In the genomic region with DNA sequence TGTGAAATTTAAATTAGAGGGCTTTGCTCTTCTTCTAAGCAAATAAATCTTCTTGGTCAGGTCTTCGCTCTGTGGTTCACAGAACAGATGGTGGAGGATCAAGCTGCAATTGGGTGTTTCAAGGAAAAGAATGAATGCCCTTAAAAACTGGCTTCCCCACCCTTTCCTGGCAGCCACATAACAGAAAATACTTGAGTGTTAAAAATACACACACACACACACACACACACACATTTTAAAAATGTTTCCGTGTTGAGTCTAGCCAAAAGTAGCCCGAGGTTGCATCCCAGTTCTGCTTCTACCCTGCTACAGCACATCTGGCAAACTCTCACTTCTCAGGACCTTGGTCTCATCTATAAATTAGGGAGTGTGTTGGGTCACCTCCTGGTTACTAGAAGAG, we compare ENCODE assay signal across 30 cellular contexts. TPM values are rescaled to one million over a fixed set of nuclear protein-coding genes. Genes with fewer than 3 reads are reported as not detected.
"Had no signal": no experiment of that assay in that cellular context is flagged by ENCODE, and none has a peak within 500 bp of the region (broad histone marks: within the 10 kb centered on the region; RNA-seq: fewer than 3 reads in every experiment).

No MANE protein-coding gene starts in this region.

- H3K4me1 Mint-ChIP-seq: activated CD4-positive, alpha-beta T cell treated with anti-CD3 and anti-CD28 coated beads, Interleukin-2, amount 10 ng/mL, durations not matched to agents 7 days and 5 days; activated naive CD4-positive, alpha-beta T cell treated with anti-CD3 and anti-CD28 coated beads, Interleukin-2, amount 10 ng/mL, durations not matched to agents 7 days and 5 days; activated naive CD8-positive, alpha-beta T cell treated with anti-CD3 and anti-CD28 coated beads, Interleukin-2, amount 10 ng/mL, durations not matched to agents 7 days and 5 days had no signal

- DNase-seq: activated CD4-positive, alpha-beta memory T cell treated with anti-CD3 and anti-CD28 coated beads for 36 hours; activated CD4-positive, alpha-beta T cell treated with anti-CD3 and anti-CD28 coated beads, Interleukin-2, amount 10 ng/mL, durations not matched to agents 7 days and 5 days; activated CD4-positive, CD25-positive, alpha-beta regulatory T cell; activated CD8-positive, alpha-beta memory T cell treated with anti-CD3 and anti-CD28 coated beads for 24 hours; activated gamma-delta T cell treated with Interleukin-2 at 50 U/mL for 16 hours; activated naive CD4-positive, alpha-beta T cell treated with anti-CD3 and anti-CD28 coated beads, Interleukin-2, amount 10 ng/mL, durations not matched to agents 7 days and 5 days; activated naive CD8-positive, alpha-beta T cell treated with anti-CD3 and anti-CD28 coated beads, Interleukin-2, amount 10 ng/mL, durations not matched to agents 7 days and 5 days; activated T-cell treated with anti-CD3 and anti-CD28 coated beads, Interleukin-2, amount 50 U/mL, for 4 hours; aorta; body of pancreas; central memory CD4-positive, alpha-beta T cell; MM.1S; NCI-H1105; NCI-H1436; NCI-H1694 treated with DMSO at 0.1 percent for 48 hours; NCI-H2029 treated with DMSO at 0.1 percent for 48 hours; NCI-H345; NCI-H510A; NCI-H526 treated with DMSO at 0.1 percent for 48 hours; NCI-H82; NK-92 treated with Interleukin-12 subunit alpha and Interleukin-12 subunit beta, amount 100 ng/mL, for 24 hours; OCI-M1; RPMI8226; SJCRH30; SK-N-SH; T-helper 1 cell had no signal

- H3K4me3 Mint-ChIP-seq: activated CD4-positive, alpha-beta memory T cell treated with anti-CD3 and anti-CD28 coated beads for 36 hours; activated CD4-positive, alpha-beta T cell treated with anti-CD3 and anti-CD28 coated beads, Interleukin-2, amount 10 ng/mL, durations not matched to agents 7 days and 5 days; activated naive CD4-positive, alpha-beta T cell treated with anti-CD3 and anti-CD28 coated beads, Interleukin-2, amount 10 ng/mL, durations not matched to agents 7 days and 5 days; activated naive CD8-positive, alpha-beta T cell treated with anti-CD3 and anti-CD28 coated beads, Interleukin-2, amount 10 ng/mL, durations not matched to agents 7 days and 5 days; activated T-cell treated with anti-CD3 and anti-CD28 coated beads, Interleukin-2, amount 50 U/mL, for 4 hours had no signal

- H3K4me1 ChIP-seq: body of pancreas, SJCRH30 had no signal

- H3K9me3 Mint-ChIP-seq: activated CD4-positive, alpha-beta memory T cell treated with anti-CD3 and anti-CD28 coated beads for 36 hours; activated CD4-positive, alpha-beta T cell treated with anti-CD3 and anti-CD28 coated beads, Interleukin-2, amount 10 ng/mL, durations not matched to agents 7 days and 5 days; activated naive CD4-positive, alpha-beta T cell treated with anti-CD3 and anti-CD28 coated beads, Interleukin-2, amount 10 ng/mL, durations not matched to agents 7 days and 5 days; activated naive CD8-positive, alpha-beta T cell treated with anti-CD3 and anti-CD28 coated beads, Interleukin-2, amount 10 ng/mL, durations not matched to agents 7 days and 5 days; activated T-cell treated with anti-CD3 and anti-CD28 coated beads, Interleukin-2, amount 50 U/mL, for 4 hours; activated T-helper 2 cell treated with anti-CD3 and anti-CD28 coated beads, Interferon-gamma antibody, Interleukin-2, Interleukin-4, amounts not matched to agents 10 μg/mL and 5 μg/mL and 100 μg/mL, durations not matched to agents 14 hours and 24 hours and 36 hours had no signal

- H3K4me3 ChIP-seq: body of pancreas, SJCRH30 had no signal

- H3K27ac Mint-ChIP-seq: activated CD4-positive, alpha-beta memory T cell treated with anti-CD3 and anti-CD28 coated beads for 36 hours; activated CD4-positive, alpha-beta T cell treated with anti-CD3 and anti-CD28 coated beads, Interleukin-2, amount 10 ng/mL, durations not matched to agents 7 days and 5 days; activated naive CD4-positive, alpha-beta T cell treated with anti-CD3 and anti-CD28 coated beads, Interleukin-2, amount 10 ng/mL, durations not matched to agents 7 days and 5 days; activated naive CD8-positive, alpha-beta T cell treated with anti-CD3 and anti-CD28 coated beads, Interleukin-2, amount 10 ng/mL, durations not matched to agents 7 days and 5 days; activated T-helper 2 cell treated with anti-CD3 and anti-CD28 coated beads, Interferon-gamma antibody, Interleukin-2, Interleukin-4, amounts not matched to agents 10 μg/mL and 5 μg/mL and 100 μg/mL, durations not matched to agents 14 hours and 24 hours and 36 hours had no signal

- H3K36me3 Mint-ChIP-seq: activated CD4-positive, alpha-beta memory T cell treated with anti-CD3 and anti-CD28 coated beads for 36 hours; activated naive CD4-positive, alpha-beta T cell treated with anti-CD3 and anti-CD28 coated beads, Interleukin-2, amount 10 ng/mL, durations not matched to agents 7 days and 5 days; activated naive CD8-positive, alpha-beta T cell treated with anti-CD3 and anti-CD28 coated beads, Interleukin-2, amount 10 ng/mL, durations not matched to agents 7 days and 5 days had no signal

- H3K9ac ChIP-seq: SK-N-SH had no signal

- ATAC-seq: activated T-cell treated with anti-CD3 and anti-CD28 coated beads, Interleukin-2, amount 50 U/mL, for 4 hours; body of pancreas; Panc1; Right ventricle myocardium inferior had no signal

- H3K36me3 ChIP-seq: SJCRH30 had no signal

- H3K27me3 ChIP-seq: body of pancreas, SJCRH30 had no signal

- H3K9me3 ChIP-seq: body of pancreas, SJCRH30, SK-N-SH had no signal

RNA-seq across cellular contexts. Expression of a gene that starts 56.7 kb away (rescaled TPM):
- total RNA-seq: bronchial epithelial cell, SJCRH30 had no signal
